20 cellular contexts compared by ENCODE assay signal in the genomic region with DNA sequence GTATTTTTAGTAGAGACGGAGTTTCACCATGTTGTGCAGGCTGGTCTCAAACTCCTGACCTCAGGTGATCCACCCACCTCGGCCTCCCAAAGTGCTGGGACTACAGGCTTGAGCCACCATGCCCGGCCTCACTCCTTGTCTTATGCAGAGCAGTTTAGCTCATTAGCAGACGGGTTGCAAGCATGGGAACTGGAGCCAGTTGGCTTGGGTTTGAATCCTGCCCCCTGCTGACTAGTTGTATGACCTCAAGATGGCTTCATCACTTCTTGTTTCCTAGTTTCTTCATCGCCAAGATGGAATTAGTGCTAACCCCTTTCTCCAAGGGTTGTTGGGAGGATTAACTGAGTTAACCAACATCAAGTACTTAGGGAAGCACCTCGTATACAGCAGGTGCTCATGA. TPM values are rescaled to one million over a fixed set of nuclear protein-coding genes. Genes with fewer than 3 reads are reported as not detected.
"Had no signal": no experiment of that assay in that cellular context is flagged by ENCODE, and none has a peak within 500 bp of the region (broad histone marks: within the 10 kb centered on the region; RNA-seq: fewer than 3 reads in every experiment).

No MANE protein-coding gene starts in this region.

- H3K36me3 Mint-ChIP-seq: activated naive CD8-positive, alpha-beta T cell treated with anti-CD3 and anti-CD28 coated beads, Interleukin-2, amount 10 ng/mL, durations not matched to agents 7 days and 5 days; naive thymus-derived CD8-positive, alpha-beta T cell; neural progenitor cell; stimulated activated memory B cell treated with anti-CD40 and anti-IgM and Interleukin-4, amounts not matched to agents 10 μg/mL and 1 μg/mL and 100 μg/mL, for 72 hours had no signal

- ATAC-seq: heart left ventricle; naive thymus-derived CD8-positive, alpha-beta T cell; sciatic nerve; stimulated activated memory B cell treated with anti-CD40 and anti-IgM and Interleukin-4, amounts not matched to agents 10 μg/mL and 1 μg/mL and 100 μg/mL, for 72 hours had no signal

- H3K4me1 ChIP-seq: heart left ventricle, tibial nerve had no signal

- H3K4me3 ChIP-seq: heart left ventricle, lung, neural progenitor cell, stomach, suprapubic skin, tibial nerve had no signal

- DNase-seq: activated CD4-positive, alpha-beta T cell treated with anti-CD3 and anti-CD28 coated beads for 1 hour; activated CD8-positive, alpha-beta memory T cell treated with anti-CD3 and anti-CD28 coated beads, Interleukin-2, amount 50 U/mL, for 48 hours; activated naive CD4-positive, alpha-beta T cell treated with anti-CD3 and anti-CD28 coated beads for 36 hours; activated naive CD8-positive, alpha-beta T cell treated with anti-CD3 and anti-CD28 coated beads, Interleukin-2, amount 10 ng/mL, durations not matched to agents 7 days and 5 days; activated T-cell treated with anti-CD3 and anti-CD28 coated beads, Interleukin-2, amount 50 U/mL, for 48 hours; amniotic stem cell; cortex of kidney; heart left ventricle; naive thymus-derived CD8-positive, alpha-beta T cell; small intestine; stomach had no signal

- H3K4me3 Mint-ChIP-seq: activated naive CD4-positive, alpha-beta T cell treated with anti-CD3 and anti-CD28 coated beads for 36 hours; activated naive CD8-positive, alpha-beta T cell treated with anti-CD3 and anti-CD28 coated beads, Interleukin-2, amount 10 ng/mL, durations not matched to agents 7 days and 5 days; naive thymus-derived CD8-positive, alpha-beta T cell; stimulated activated memory B cell treated with anti-CD40 and anti-IgM and Interleukin-4, amounts not matched to agents 10 μg/mL and 1 μg/mL and 100 μg/mL, for 72 hours had no signal

- H3K27ac Mint-ChIP-seq: activated naive CD4-positive, alpha-beta T cell treated with anti-CD3 and anti-CD28 coated beads for 36 hours; activated naive CD8-positive, alpha-beta T cell treated with anti-CD3 and anti-CD28 coated beads, Interleukin-2, amount 10 ng/mL, durations not matched to agents 7 days and 5 days; neural progenitor cell; stimulated activated memory B cell treated with anti-CD40 and anti-IgM and Interleukin-4, amounts not matched to agents 10 μg/mL and 1 μg/mL and 100 μg/mL, for 72 hours had no signal

- H3K36me3 ChIP-seq: heart left ventricle, neural progenitor cell, stomach, suprapubic skin, tibial nerve had no signal

- H3K4me1 Mint-ChIP-seq: activated naive CD8-positive, alpha-beta T cell treated with anti-CD3 and anti-CD28 coated beads, Interleukin-2, amount 10 ng/mL, durations not matched to agents 7 days and 5 days; naive thymus-derived CD8-positive, alpha-beta T cell; stimulated activated memory B cell treated with anti-CD40 and anti-IgM and Interleukin-4, amounts not matched to agents 10 μg/mL and 1 μg/mL and 100 μg/mL, for 72 hours had no signal

- H3K27me3 ChIP-seq: neural progenitor cell had no signal

- H3K9me3 Mint-ChIP-seq: activated naive CD4-positive, alpha-beta T cell treated with anti-CD3 and anti-CD28 coated beads for 36 hours; activated naive CD8-positive, alpha-beta T cell treated with anti-CD3 and anti-CD28 coated beads, Interleukin-2, amount 10 ng/mL, durations not matched to agents 7 days and 5 days; naive thymus-derived CD8-positive, alpha-beta T cell; neural progenitor cell; stimulated activated memory B cell treated with anti-CD40 and anti-IgM and Interleukin-4, amounts not matched to agents 10 μg/mL and 1 μg/mL and 100 μg/mL, for 72 hours had no signal

- H3K9me3 ChIP-seq: heart left ventricle, stomach, suprapubic skin, tibial nerve had no signal

- H3K27ac ChIP-seq: heart left ventricle, neural progenitor cell, stomach, suprapubic skin, tibial nerve, VCaP had no signal

RNA-seq across cellular contexts. Expression of a gene that starts 23.4 kb away (rescaled TPM):
- total RNA-seq: activated naive CD4-positive, alpha-beta T cell treated with anti-CD3 and anti-CD28 coated beads for 36 hours; activated naive CD8-positive, alpha-beta T cell treated with anti-CD3 and anti-CD28 coated beads, Interleukin-2, amount 10 ng/mL, durations not matched to agents 7 days and 5 days; fibroblast of villous mesenchyme; naive thymus-derived CD8-positive, alpha-beta T cell; T-helper 2 cell treated with Interferon-gamma antibody and Interleukin-4, amounts not matched to agents 100 ng/mL and 5 ng/mL, for 36 hours had no signal
